Comparison of ENCODE assay signal across 30 cellular contexts in genomic region chr3:24157106-24157505, GRCh38.
"Had no signal": no experiment of that assay in that cellular context is flagged by ENCODE, and none has a peak within 500 bp of the region (broad histone marks: within the 10 kb centered on the region; RNA-seq: fewer than 3 reads in every experiment).

No MANE protein-coding gene starts in this region.

- H3K36me3 Mint-ChIP-seq: activated CD4-positive, alpha-beta memory T cell treated with anti-CD3 and anti-CD28 coated beads for 36 hours; activated naive CD8-positive, alpha-beta T cell treated with anti-CD3 and anti-CD28 coated beads for 36 hours; stimulated activated effector memory CD8-positive, alpha-beta T cell treated with anti-CD3 and anti-CD28 coated beads, Interleukin-12 subunit alpha, Interleukin-12 subunit beta, amount 100 ng/mL, for 72 hours had no signal

- H3K9me3 ChIP-seq: adrenal gland, gastrocnemius medialis, left ventricle myocardium inferior, ovary, upper lobe of left lung, vagina had no signal

- H3K27me3 Mint-ChIP-seq: progenitor cell of endocrine pancreas had no signal

- ATAC-seq: sciatic nerve had no signal

- H3K4me1 ChIP-seq: vagina had no signal

- H3K36me3 ChIP-seq: adrenal gland, brain microvascular endothelial cell, gastrocnemius medialis, left ventricle myocardium inferior, ovary, upper lobe of left lung, vagina had no signal

- FAIRE-seq: islet of Langerhans had no signal

- H3K27ac Mint-ChIP-seq: activated CD4-positive, alpha-beta memory T cell treated with anti-CD3 and anti-CD28 coated beads for 36 hours; activated naive CD4-positive, alpha-beta T cell treated with anti-CD3 and anti-CD28 coated beads for 36 hours; activated naive CD8-positive, alpha-beta T cell treated with anti-CD3 and anti-CD28 coated beads for 36 hours; activated T-helper 1 cell treated with anti-CD3 and anti-CD28 coated beads, Interleukin-12 subunit alpha, Interleukin-12 subunit beta, Interleukin-2, Interleukin-4 antibody, amounts not matched to agents 30 ng/mL and 10 ng/mL and 1 ng/mL, durations not matched to agents 14 hours and 24 hours and 36 hours; naive B cell; nephron progenitor cell; progenitor cell of endocrine pancreas; stimulated activated effector memory CD8-positive, alpha-beta T cell treated with anti-CD3 and anti-CD28 coated beads, Interleukin-12 subunit alpha, Interleukin-12 subunit beta, amount 100 ng/mL, for 72 hours; stimulated activated naive CD8-positive, alpha-beta T cell treated with anti-CD3 and anti-CD28 coated beads, Interleukin-15, Interleukin-2, amounts not matched to agents 100 ng/mL and 50 ng/mL, for 24 hours had no signal

- H3K9me3 Mint-ChIP-seq: activated CD4-positive, alpha-beta memory T cell treated with anti-CD3 and anti-CD28 coated beads for 36 hours; activated naive CD4-positive, alpha-beta T cell treated with anti-CD3 and anti-CD28 coated beads for 36 hours; activated naive CD8-positive, alpha-beta T cell treated with anti-CD3 and anti-CD28 coated beads for 36 hours; nephron progenitor cell; stimulated activated effector memory CD8-positive, alpha-beta T cell treated with anti-CD3 and anti-CD28 coated beads, Interleukin-12 subunit alpha, Interleukin-12 subunit beta, amount 100 ng/mL, for 72 hours; stimulated activated naive CD8-positive, alpha-beta T cell treated with anti-CD3 and anti-CD28 coated beads, Interleukin-15, Interleukin-2, amounts not matched to agents 100 ng/mL and 50 ng/mL, for 24 hours had no signal

- DNase-seq: activated CD4-positive, alpha-beta T cell treated with anti-CD3 and anti-CD28 coated beads for 4 hours; activated CD8-positive, alpha-beta memory T cell treated with anti-CD3 and anti-CD28 coated beads, Interleukin-2, amount 50 U/mL, for 4 hours; activated effector memory CD4-positive, alpha-beta T cell treated with anti-CD3 and anti-CD28 coated beads, Interleukin-2, amount 50 U/mL, for 16 hours; activated naive CD8-positive, alpha-beta T cell treated with anti-CD3 and anti-CD28 coated beads for 36 hours; activated T-cell treated with anti-CD3 and anti-CD28 coated beads, Interleukin-2, amount 50 U/mL, for 1 hour; adrenal gland; aorta; dorsolateral prefrontal cortex; effector memory CD4-positive, alpha-beta T cell; gastrocnemius medialis; glutamatergic neuron; left ventricle myocardium inferior; naive B cell; nephron progenitor cell; ovary; retina; stimulated activated CD4-positive, alpha-beta T cell treated with anti-CD3 and anti-CD28 coated beads, Interleukin-4, amount 100 ng/mL, for 24 hours; upper lobe of left lung had no signal

- H3K4me3 Mint-ChIP-seq: activated CD4-positive, alpha-beta memory T cell treated with anti-CD3 and anti-CD28 coated beads for 36 hours; activated naive CD4-positive, alpha-beta T cell treated with anti-CD3 and anti-CD28 coated beads for 36 hours; activated naive CD8-positive, alpha-beta T cell treated with anti-CD3 and anti-CD28 coated beads for 36 hours; activated T-helper 1 cell treated with anti-CD3 and anti-CD28 coated beads, Interleukin-12 subunit alpha, Interleukin-12 subunit beta, Interleukin-2, Interleukin-4 antibody, amounts not matched to agents 30 ng/mL and 10 ng/mL and 1 ng/mL, durations not matched to agents 14 hours and 24 hours and 36 hours; naive B cell; nephron progenitor cell; stimulated activated effector memory CD8-positive, alpha-beta T cell treated with anti-CD3 and anti-CD28 coated beads, Interleukin-12 subunit alpha, Interleukin-12 subunit beta, amount 100 ng/mL, for 72 hours; stimulated activated naive CD8-positive, alpha-beta T cell treated with anti-CD3 and anti-CD28 coated beads, Interleukin-15, Interleukin-2, amounts not matched to agents 100 ng/mL and 50 ng/mL, for 24 hours had no signal

- H3K4me1 Mint-ChIP-seq: nephron progenitor cell had no signal

- H3K27ac ChIP-seq: adrenal gland, brain microvascular endothelial cell, dorsolateral prefrontal cortex, left ventricle myocardium inferior, ovary, skin epidermis, upper lobe of left lung, vagina had no signal

- H3K27me3 ChIP-seq: adrenal gland, brain microvascular endothelial cell, dorsolateral prefrontal cortex, gastrocnemius medialis, ovary, upper lobe of left lung, vagina had no signal

- H3K4me3 ChIP-seq: adrenal gland, coronary artery, dorsolateral prefrontal cortex, gastrocnemius medialis, left ventricle myocardium inferior, ovary, skin epidermis, upper lobe of left lung, vagina had no signal
